Comparison of ENCODE assay signal across 10 cellular contexts in genomic region chr21:33268392-33268735, GRCh38. TPM values are rescaled to one million over a fixed set of nuclear protein-coding genes. Genes with fewer than 3 reads are reported as not detected.
DNase-seq lines count a peak whose midpoint lies in the region; ATAC-seq, FAIRE-seq and TF ChIP-seq lines count a peak whose summit lies in the region.
"Had no signal": no experiment of that assay in that cellular context is flagged by ENCODE, and none has a peak within 500 bp of the region (broad histone marks: within the 10 kb centered on the region; RNA-seq: fewer than 3 reads in every experiment).

No MANE protein-coding gene starts in this region.

- peaks cover 51% of the 10 kb centered on the region for H3K4me1 Mint-ChIP-seq in activated naive CD4-positive, alpha-beta T cell treated with anti-CD3 and anti-CD28 coated beads for 36 hours (ENCODE audit: low read depth)
- peaks cover 12% of the 10 kb centered on the region for H3K4me1 Mint-ChIP-seq in astrocyte (ENCODE audit: low read depth, unreplicated experiment)

- no peak overlapping the region for H2AFZ ChIP-seq in astrocyte (ENCODE audit: low read depth, low read length)

- no peak overlapping the region for H3K9ac ChIP-seq in astrocyte (ENCODE audit: low read length)

- peaks cover 10% of the 10 kb centered on the region for H3K4me1 ChIP-seq in astrocyte (ENCODE audit: insufficient read depth, low read length)
- peaks cover 39 to 77% (median 42%) of the 10 kb centered on the region in 4 donors for H3K4me1 ChIP-seq in stomach
- H3K4me1 ChIP-seq in adrenal gland (replicated peaks in 1 of 2), result peaks cover 0 to 14% of the 10 kb centered on the region in 2 donors
- H3K4me1 ChIP-seq in left lung, result peaks cover 14 to 73% of the 10 kb centered on the region in 2 donors
- H3K4me1 ChIP-seq: BE2C had no signal

- no peaks in the 10 kb centered on the region for H3K9me3 Mint-ChIP-seq in activated naive CD4-positive, alpha-beta T cell treated with anti-CD3 and anti-CD28 coated beads for 36 hours
- no peaks in the 10 kb centered on the region for H3K9me3 Mint-ChIP-seq in astrocyte (ENCODE audit: unreplicated experiment)

- ATAC-seq in HG03045 (IDR thresholded peaks at IDR 0.05; ENCODE audit: unreplicated experiment) (peak; percentile 3), left lung (no peak)

- TF ChIP-seq EP300 in stomach (IDR thresholded peaks at IDR 0.05), result no peak

- no peaks in the 10 kb centered on the region for H3K27me3 ChIP-seq in astrocyte (ENCODE audit: insufficient read depth, low read length)
- H3K27me3 ChIP-seq in stomach, result no peaks in the 10 kb centered on the region
- no peaks in the 10 kb centered on the region for H3K27me3 ChIP-seq in adrenal gland
- H3K27me3 ChIP-seq in left lung, result no peaks in the 10 kb centered on the region
- H3K27me3 ChIP-seq: BE2C had no signal

- CTCF ChIA-PET in activated naive CD4-positive, alpha-beta T cell treated with anti-CD3 and anti-CD28 coated beads for 36 hours (lab: Charles Lee), result interaction anchor here (0.6 to 1.2 kb wide), 4 partner anchors 37 to 93 kb away, joined by 3 to 4 read pairs (median 3); no protein-coding TSS in a partner anchor

- TF ChIP-seq CTCF in astrocyte (IDR thresholded peaks at IDR 0.05; ENCODE audit: insufficient read depth, low read depth, low read length) (no peak), stomach (IDR thresholded peaks at IDR 0.05) (no peak), adrenal gland (IDR thresholded peaks at IDR 0.05) (no peak), left lung (IDR thresholded peaks at IDR 0.05) (no peak)

- H3K9me3 ChIP-seq in astrocyte (ENCODE audit: insufficient read depth, low read depth, low read length) (no peaks in the 10 kb centered on the region), stomach (no peaks in the 10 kb centered on the region), adrenal gland (replicated peaks in 1 of 3) (no peaks in the 10 kb centered on the region), left lung (no peaks in the 10 kb centered on the region)
- H3K9me3 ChIP-seq: BE2C had no signal

- WGBS in stomach, 5 donors, result 52 to 69% (median 67%) methylated on average over 6 to 7 of the region's 7 CpGs
- WGBS in adrenal gland, 4 donors, result 81 to 92% (median 87%) methylated on average over 7 of the region's 7 CpGs

- peaks cover 42% of the 10 kb centered on the region for H3K36me3 Mint-ChIP-seq in activated naive CD4-positive, alpha-beta T cell treated with anti-CD3 and anti-CD28 coated beads for 36 hours (ENCODE audit: low read depth)
- H3K36me3 Mint-ChIP-seq in astrocyte (ENCODE audit: low read depth, unreplicated experiment), result peaks cover 9% of the 10 kb centered on the region

- no peak for DNase-seq in activated naive CD4-positive, alpha-beta T cell treated with anti-CD3 and anti-CD28 coated beads for 36 hours
- DNase-seq in activated naive CD4-positive, alpha-beta T cell treated with Interleukin-2 at 50 U/mL for 16 hours, result no peak
- DNase-seq in astrocyte (ENCODE audit: low read depth), result no peak
- peak; percentile 38 for DNase-seq in stomach
- no peak for DNase-seq in NCI-H2227 (lab: John Stamatoyannopoulos, UW; ENCODE audit: unreplicated experiment)
- DNase-seq in adrenal gland, result no peak
- DNase-seq in left lung, result no peak
- DNase-seq: erythroblast had no signal

- peak overlapping the region; percentile 99 for H3K4me3 Mint-ChIP-seq in activated naive CD4-positive, alpha-beta T cell treated with anti-CD3 and anti-CD28 coated beads for 36 hours
- peak overlapping the region; percentile 72 for H3K4me3 Mint-ChIP-seq in astrocyte (ENCODE audit: unreplicated experiment)

- peak overlapping the region; percentile 95 for H3K27ac Mint-ChIP-seq in activated naive CD4-positive, alpha-beta T cell treated with anti-CD3 and anti-CD28 coated beads for 36 hours
- no peak overlapping the region for H3K27ac Mint-ChIP-seq in astrocyte (ENCODE audit: unreplicated experiment)

- H3K27me3 Mint-ChIP-seq in activated naive CD4-positive, alpha-beta T cell treated with anti-CD3 and anti-CD28 coated beads for 36 hours (ENCODE audit: low read depth), result no peaks in the 10 kb centered on the region
- no peaks in the 10 kb centered on the region for H3K27me3 Mint-ChIP-seq in astrocyte (ENCODE audit: low read depth, unreplicated experiment)

- no peak for FAIRE-seq in astrocyte (lab: Jason Lieb, UNC)

- H3K79me2 ChIP-seq in astrocyte (ENCODE audit: insufficient read depth, low read length), result peaks cover 5% of the 10 kb centered on the region

- H4K20me1 ChIP-seq in astrocyte (ENCODE audit: insufficient read depth, low read length), result peaks cover 12% of the 10 kb centered on the region

- H3K36me3 ChIP-seq in astrocyte (ENCODE audit: insufficient read depth, low read length) (peaks cover 7% of the 10 kb centered on the region), stomach (peaks cover 0 to 53% (median 45%) of the 10 kb centered on the region in 4 donors), adrenal gland (replicated peaks in 1 of 2) (peaks cover 0 to 11% of the 10 kb centered on the region in 2 donors), left lung (peaks cover 0 to 58% of the 10 kb centered on the region in 2 donors)
- H3K36me3 ChIP-seq: BE2C had no signal

- no peak overlapping the region for H3K27ac ChIP-seq in astrocyte (ENCODE audit: low read depth, low read length)
- peak overlapping the region; percentile 60 to 96 (median 92) for H3K27ac ChIP-seq in stomach
- H3K27ac ChIP-seq in adrenal gland, result peak overlapping the region in 1 of 5 donors; percentile 9
- peak overlapping the region in 1 of 2 donors; percentile 90 for H3K27ac ChIP-seq in left lung

- TF ChIP-seq POLR2A in stomach (IDR thresholded peaks at IDR 0.05), result no peak
- TF ChIP-seq POLR2A in adrenal gland (IDR thresholded peaks at IDR 0.05), result no peak

- H3K4me2 ChIP-seq in astrocyte (ENCODE audit: low read length), result no peak overlapping the region

- intact Hi-C loops in activated naive CD4-positive, alpha-beta T cell treated with anti-CD3 and anti-CD28 coated beads for 36 hours (cut with micrococcal nuclease), result loop anchor here (2.0 kb wide), 4 partner anchors 30 to 106 kb away; partner anchors contain the start of gene IFNAR1
- intact Hi-C loops in stomach (cut with DNase I; ENCODE audit: low total_unique reads) (no loop called here), adrenal gland (cut with DNase I) (no loop called here), left lung (cut with DNase I) (no loop called here)

- no peak overlapping the region for H3K4me3 ChIP-seq in astrocyte (ENCODE audit: insufficient read depth, low read depth, low read length)
- no peak overlapping the region for H3K4me3 ChIP-seq in stomach
- H3K4me3 ChIP-seq in adrenal gland, result no peak overlapping the region
- no peak overlapping the region for H3K4me3 ChIP-seq in left lung

RNA-seq across cellular contexts. Expression of gene IL10RB, which starts 2.2 kb away (rescaled TPM):
- 10 to 100 TPM; 23.9 TPM for total RNA-seq in activated naive CD4-positive, alpha-beta T cell treated with anti-CD3 and anti-CD28 coated beads for 36 hours
- total RNA-seq in astrocyte, result 14.0 and 17.0 TPM in 2 replicates
- 10 to 100 TPM in 4 of 5 donors, not detected in 1; 10.3 to 55.3 (median 40.0) TPM for total RNA-seq in stomach
- 10 to 100 TPM; 12.7 to 18.8 (median 18.3) TPM for polyA plus RNA-seq in stomach
- 10 to 100 TPM; 21.5 to 55.0 (median 28.7) TPM for total RNA-seq in adrenal gland
- polyA plus RNA-seq in adrenal gland, result 10 to 100 TPM; 14.7 to 20.8 (median 14.9) TPM
- total RNA-seq in left lung, result 10 to 100 TPM; 42.3 to 48.2 TPM

RNA-seq across cellular contexts. Expression of gene IFNAR2, which starts 38.6 kb away (rescaled TPM):
- 10 to 100 TPM; 16.6 to 19.4 TPM for total RNA-seq in activated naive CD4-positive, alpha-beta T cell treated with anti-CD3 and anti-CD28 coated beads for 36 hours
- total RNA-seq in astrocyte, result 23.3 and 26.7 TPM in 2 replicates
- total RNA-seq in stomach, result 10 to 100 TPM in 3 of 5 donors, 1 to 10 TPM in 1, not detected in 1; 8.2 to 22.5 (median 12.6) TPM
- polyA plus RNA-seq in stomach, result 1 to 10 TPM; 7.5 to 9.2 (median 8.8) TPM
- 10 to 100 TPM in 6 of 8 donors, 1 to 10 TPM in 2; 5.9 to 29.7 (median 14.5) TPM for total RNA-seq in adrenal gland
- 10 to 100 TPM; 11.4 to 16.3 (median 16.1) TPM for polyA plus RNA-seq in adrenal gland
- total RNA-seq in left lung, result 10 to 100 TPM; 46.3 to 50.1 TPM

RNA-seq across cellular contexts. Expression of gene IFNAR1, which starts 56.4 kb away (rescaled TPM):
- 10 to 100 TPM; 20.6 to 24.3 TPM for total RNA-seq in activated naive CD4-positive, alpha-beta T cell treated with anti-CD3 and anti-CD28 coated beads for 36 hours
- total RNA-seq in astrocyte (42.9 and 44.0 TPM in 2 replicates), stomach (10 to 100 TPM in 3 of 5 donors, 1 to 10 TPM in 2; 2.6 to 34.5 (median 14.3) TPM), adrenal gland (10 to 100 TPM; 21.8 to 71.2 (median 43.1) TPM), left lung (10 to 100 TPM; 63.4 to 71.3 TPM)
- polyA plus RNA-seq in stomach (10 to 100 TPM in 2 of 3 donors, 1 to 10 TPM in 1; 8.3 to 11.8 (median 10.6) TPM), adrenal gland (10 to 100 TPM in 1 of 3 donors, 1 to 10 TPM in 2; 7.3 to 36.4 (median 8.8) TPM)
